In genomic region chr5:72633649-72634048, GRCh38 we compare ENCODE assay signal across 1 cellular context.
TF ChIP-seq lines count a peak whose summit lies in the region.

No MANE protein-coding gene starts in this region.

TF ChIP-seq in SK-N-SH, 30 proteins besides CTCF, POLR2A, EP300 and RAD21 (continued from another document):
- TF ChIP-seq ZBTB33 (IDR thresholded peaks at IDR 0.05; ENCODE audit: borderline replicate concordance, low read depth): 0 out of 2 replicates have a peak, but pooled peaks have one; percentile 26
TF ChIP-seq in SK-N-SH: peak in this region for 5.
